Comparison of ENCODE assay signal across 16 cellular contexts in the genomic region with DNA sequence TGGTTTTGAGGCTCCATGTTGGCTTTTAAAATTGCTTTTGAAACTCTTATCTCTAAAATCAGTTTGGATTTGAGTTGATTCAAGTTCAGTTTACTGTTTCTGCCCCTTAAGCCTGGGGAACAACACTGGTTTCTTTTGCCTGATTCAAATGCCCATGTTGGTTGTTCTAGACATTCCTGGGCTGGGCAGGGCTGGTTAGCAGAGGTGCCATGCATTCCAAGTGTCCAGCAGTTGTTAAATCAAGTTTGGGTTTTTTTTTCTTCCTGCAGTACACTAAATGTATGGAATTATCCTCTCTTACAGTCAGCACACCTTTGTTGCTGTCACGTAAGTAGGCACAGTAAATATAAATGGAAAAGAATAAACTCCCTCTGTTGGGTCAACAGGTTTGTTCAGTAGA.
DNase-seq lines count a peak whose midpoint lies in the region; ATAC-seq, FAIRE-seq and TF ChIP-seq lines count a peak whose summit lies in the region.
"Had no signal": no experiment of that assay in that cellular context is flagged by ENCODE, and none has a peak within 500 bp of the region (broad histone marks: within the 10 kb centered on the region; RNA-seq: fewer than 3 reads in every experiment).

No MANE protein-coding gene starts in this region.

- no peak overlapping the region for H4K8ac ChIP-seq in mesenchymal stem cell (ENCODE audit: low read length)

- no peak overlapping the region for H2BK15ac ChIP-seq in mesenchymal stem cell (ENCODE audit: low read depth, poor library complexity, severe bottlenecking)

- H2BK5ac ChIP-seq in mesenchymal stem cell (ENCODE audit: low read depth, low read length, poor library complexity, severe bottlenecking): no peak overlapping the region

- H3K9me3 ChIP-seq in astrocyte (ENCODE audit: insufficient read depth, low read depth, low read length) (no peaks in the 10 kb centered on the region), mesenchymal stem cell (ENCODE audit: control insufficient read depth, low read length) (no peaks in the 10 kb centered on the region), upper lobe of right lung (no peaks in the 10 kb centered on the region), A673 (ENCODE audit: low read depth, low read length, poor library complexity, severe bottlenecking) (no peaks in the 10 kb centered on the region)
- H3K9me3 ChIP-seq: uterus had no signal

- peak overlapping the region; percentile 87 for H2AK5ac ChIP-seq in mesenchymal stem cell (ENCODE audit: low read length, severe bottlenecking)

- H3K4me3 Mint-ChIP-seq in astrocyte (ENCODE audit: unreplicated experiment): peak overlapping the region; percentile 63
- H3K4me3 Mint-ChIP-seq: CD4-positive, alpha-beta T cell; GM23338 had no signal

- 100% methylated on average over 1 of the region's 1 CpG for WGBS in mesenchymal stem cell
- 89 to 92% methylated on average over 1 of the region's 1 CpG for WGBS in lower leg skin, 2 donors

- H3K4ac ChIP-seq in mesenchymal stem cell (ENCODE audit: low read depth in 1 of 2, low read length in 2 of 2): no peak overlapping the region

- TF ChIP-seq CTCF in astrocyte (IDR thresholded peaks at IDR 0.05; ENCODE audit: insufficient read depth, low read depth, low read length) (no peak), upper lobe of right lung (IDR thresholded peaks at IDR 0.05) (no peak), lower leg skin (IDR thresholded peaks at IDR 0.05) (no peak), A673 (conservative IDR thresholded peaks at IDR 0.05; ENCODE audit: low read depth, low read length) (no peak)

- H4K20me1 ChIP-seq in astrocyte (ENCODE audit: insufficient read depth, low read length): no peaks in the 10 kb centered on the region

- no peak overlapping the region for H3K14ac ChIP-seq in mesenchymal stem cell (ENCODE audit: low read length in 2 of 2)

- H3K4me1 ChIP-seq in astrocyte (ENCODE audit: insufficient read depth, low read length) (peaks cover 8% of the 10 kb centered on the region), mesenchymal stem cell (ENCODE audit: control insufficient read depth, insufficient read depth, low read depth, low read length) (peaks cover 8% of the 10 kb centered on the region), upper lobe of right lung (peaks cover 23% of the 10 kb centered on the region), A673 (ENCODE audit: insufficient read depth, low read length, poor library complexity, severe bottlenecking) (no peaks in the 10 kb centered on the region)
- H3K4me1 ChIP-seq: uterus had no signal

- H3K4me3 ChIP-seq in astrocyte (ENCODE audit: insufficient read depth, low read depth, low read length): no peak overlapping the region
- no peak overlapping the region for H3K4me3 ChIP-seq in mesenchymal stem cell (ENCODE audit: insufficient read depth in 1 of 2, low read depth in 1 of 2, low read length in 2 of 2)
- no peak overlapping the region for H3K4me3 ChIP-seq in upper lobe of right lung
- no peak overlapping the region for H3K4me3 ChIP-seq in lower leg skin (ENCODE audit: low read depth, poor library complexity, severe bottlenecking)
- H3K4me3 ChIP-seq in A673 (ENCODE audit: low read depth, low read length, poor library complexity, severe bottlenecking): no peak overlapping the region
- H3K4me3 ChIP-seq: GM23338, uterus had no signal

- no peak overlapping the region for H3K27ac ChIP-seq in astrocyte (ENCODE audit: low read depth, low read length)
- peak overlapping the region; percentile 63 for H3K27ac ChIP-seq in mesenchymal stem cell (ENCODE audit: low read length, poor library complexity, severe bottlenecking)
- H3K27ac ChIP-seq in upper lobe of right lung: peak overlapping the region; percentile 45
- H3K27ac ChIP-seq in A673 (ENCODE audit: low read depth, low read length, poor library complexity, severe bottlenecking): no peak overlapping the region

- H3K18ac ChIP-seq in mesenchymal stem cell (ENCODE audit: low read depth in 1 of 2, low read length in 2 of 2): peak overlapping the region in 1 of 2 experiments; percentile 43

- POLR2A ChIA-PET in A673 (lab: Charles Lee; ENCODE audit: low non-redundant PET): no interaction called here

- H3K79me1 ChIP-seq in mesenchymal stem cell (replicated peaks; ENCODE audit: low read length, poor library complexity, severe bottlenecking): peaks cover 6% of the 10 kb centered on the region

- no peak overlapping the region for H3K23ac ChIP-seq in mesenchymal stem cell (ENCODE audit: low read length in 2 of 2)

- intact Hi-C loops in upper lobe of right lung (cut with DNase I) (no loop called here), lower leg skin (cut with DNase I; ENCODE audit: low total_unique reads) (no loop called here), A673 (cut with micrococcal nuclease; ENCODE audit: unreplicated experiment) (no loop called here)

- H3K4me2 ChIP-seq in astrocyte (ENCODE audit: low read length) (peak overlapping the region; percentile 21), mesenchymal stem cell (ENCODE audit: low read length, poor library complexity, severe bottlenecking) (peak overlapping the region; percentile 47)
- H3K4me2 ChIP-seq: GM23338 had no signal

- no peak for FAIRE-seq in astrocyte (lab: Jason Lieb, UNC)

- H3K79me2 ChIP-seq in astrocyte (ENCODE audit: insufficient read depth, low read length): no peaks in the 10 kb centered on the region

- H3K9me3 Mint-ChIP-seq in astrocyte (ENCODE audit: unreplicated experiment): no peaks in the 10 kb centered on the region
- H3K9me3 Mint-ChIP-seq: CD4-positive, alpha-beta T cell; GM23338 had no signal

- H3K27me3 ChIP-seq in astrocyte (ENCODE audit: insufficient read depth, low read length) (no peaks in the 10 kb centered on the region), mesenchymal stem cell (ENCODE audit: control insufficient read depth in 1 of 2, insufficient read depth in 1 of 2, low read length in 2 of 2) (no peaks in the 10 kb centered on the region), upper lobe of right lung (no peaks in the 10 kb centered on the region), A673 (replicated peaks; ENCODE audit: insufficient read depth, low read depth, low read length, poor library complexity) (no peaks in the 10 kb centered on the region)
- H3K27me3 ChIP-seq: uterus had no signal

- H3K4me1 Mint-ChIP-seq in astrocyte (ENCODE audit: low read depth, unreplicated experiment): peaks cover 25% of the 10 kb centered on the region

- TF ChIP-seq POLR2A in lower leg skin (IDR thresholded peaks at IDR 0.05): no peak

- ATAC-seq in upper lobe of right lung: peak; percentile 83
- ATAC-seq: GM23338 had no signal

- no peak overlapping the region for H2BK12ac ChIP-seq in mesenchymal stem cell (ENCODE audit: low read length in 2 of 2)

- peaks cover 3% of the 10 kb centered on the region for H3K36me3 ChIP-seq in astrocyte (ENCODE audit: insufficient read depth, low read length)
- peaks cover 2 to 28% of the 10 kb centered on the region in 2 experiments for H3K36me3 ChIP-seq in mesenchymal stem cell (ENCODE audit: control insufficient read depth in 1 of 2, insufficient read depth in 2 of 2, low read depth in 1 of 2, low read length in 2 of 2)
- H3K36me3 ChIP-seq in upper lobe of right lung: no peaks in the 10 kb centered on the region
- H3K36me3 ChIP-seq in A673 (ENCODE audit: insufficient read depth, low read length, poor library complexity, severe bottlenecking): no peaks in the 10 kb centered on the region
- H3K36me3 ChIP-seq: uterus had no signal

- no peak overlapping the region for H2BK120ac ChIP-seq in mesenchymal stem cell (ENCODE audit: low read depth, low read length)

- H4K91ac ChIP-seq in mesenchymal stem cell (ENCODE audit: low read length): no peak overlapping the region

- CTCF ChIA-PET in A673 (lab: Charles Lee): no interaction called here

- no peak overlapping the region for H2AFZ ChIP-seq in astrocyte (ENCODE audit: low read depth, low read length)
- no peak overlapping the region for H2AFZ ChIP-seq in mesenchymal stem cell (ENCODE audit: low read depth, low read length)
- H2AFZ ChIP-seq: GM23338 had no signal

- BruUV-seq in A673 (replicated peaks; lab: Mats Ljungman, UMichigan): no TSS peak

- peak; percentile 8 for DNase-seq in HPDE6-E6E7 (ENCODE audit: extremely low spot score)
- no peak for DNase-seq in astrocyte (ENCODE audit: low read depth)
- DNase-seq in mesenchymal stem cell: no peak
- no peak for DNase-seq in upper lobe of right lung
- DNase-seq in NOMO-1 (lab: John Stamatoyannopoulos, UW; ENCODE audit: unreplicated experiment in 2 of 2): no peak
- DNase-seq in lower leg skin (ENCODE audit: low spot score in 2 of 2): no peak
- no peak for DNase-seq in A673 (ENCODE audit: low spot score)
- DNase-seq: activated CD4-positive, alpha-beta T cell treated with anti-CD3 and anti-CD28 coated beads, Interleukin-2, amount 50 U/mL, for 1 hour; aorta; CD4-positive, alpha-beta T cell; NCI-H2029 treated with DMSO at 0.1 percent for 48 hours; NCI-H82; Right ventricle myocardium superior; stimulated activated CD4-positive, alpha-beta T cell treated with anti-CD3 and anti-CD28 coated beads, Interleukin-2, amount 100 ng/mL, for 24 hours; uterus had no signal

- no peaks in the 10 kb centered on the region for H3K27me3 Mint-ChIP-seq in astrocyte (ENCODE audit: low read depth, unreplicated experiment)
- H3K27me3 Mint-ChIP-seq: CD4-positive, alpha-beta T cell had no signal

- H3K9ac ChIP-seq in astrocyte (ENCODE audit: low read length) (no peak overlapping the region), mesenchymal stem cell (ENCODE audit: low read length) (no peak overlapping the region)

- H3K36me3 Mint-ChIP-seq in astrocyte (ENCODE audit: low read depth, unreplicated experiment): peaks cover 4% of the 10 kb centered on the region

- peak overlapping the region; percentile 72 for H3K27ac Mint-ChIP-seq in astrocyte (ENCODE audit: unreplicated experiment)
- H3K27ac Mint-ChIP-seq: CD4-positive, alpha-beta T cell had no signal

Comparison
In these comparisons a context has a peak if more than half of its experiments do, and no peak if none do; other contexts are left out.
1. H3K27ac ChIP-seq: peak in mesenchymal stem cell (single experiment) and upper lobe of right lung (single experiment); none in astrocyte (single experiment) and A673 (single experiment).